In genomic region chr15:34701536-34701935, GRCh38 we compare ENCODE assay signal across 24 cellular contexts. TPM values are rescaled to one million over a fixed set of nuclear protein-coding genes. Genes with fewer than 3 reads are reported as not detected.
A peak's percentile ranks its signal among the peaks of the same experiment; 100 is the strongest.
DNase-seq lines count a peak whose midpoint lies in the region; ATAC-seq and TF ChIP-seq lines count a peak whose summit lies in the region.
"Had no signal": no experiment of that assay in that cellular context is flagged by ENCODE, and none has a peak within 500 bp of the region (broad histone marks: within the 10 kb centered on the region; RNA-seq: fewer than 3 reads in every experiment).

No MANE protein-coding gene starts in this region.

- H3K9me3 ChIP-seq in neural progenitor cell (ENCODE audit: low read depth) = no peaks in the 10 kb centered on the region
- no peaks in the 10 kb centered on the region for H3K9me3 ChIP-seq in gastroesophageal sphincter
- H3K9me3 ChIP-seq: Caco-2 had no signal

- H3K27ac Mint-ChIP-seq in neural progenitor cell = no peak overlapping the region
- H3K27ac Mint-ChIP-seq: CD14-positive monocyte had no signal

- H3K9ac ChIP-seq in neural progenitor cell = no peak overlapping the region

- H3K27me3 ChIP-seq in neural progenitor cell (no peaks in the 10 kb centered on the region), gastroesophageal sphincter (peaks cover 8% of the 10 kb centered on the region)

- H3K4me2 ChIP-seq in neural progenitor cell = no peak overlapping the region
- H3K4me2 ChIP-seq: PC-9 had no signal

- ATAC-seq in HG02884 (IDR thresholded peaks at IDR 0.05; ENCODE audit: unreplicated experiment) (no peak), gastroesophageal sphincter (no peak)
- ATAC-seq: HCT116, SK-N-SH treated with all-trans-retinoic acid at 6 μM for 48 hours had no signal

- no peaks in the 10 kb centered on the region for H3K4me1 ChIP-seq in neural progenitor cell
- H3K4me1 ChIP-seq in gastroesophageal sphincter = no peaks in the 10 kb centered on the region
- H3K4me1 ChIP-seq: Caco-2 had no signal

- no peaks in the 10 kb centered on the region for H3K79me2 ChIP-seq in neural progenitor cell (ENCODE audit: low read depth)

- H3K27ac ChIP-seq in neural progenitor cell (no peak overlapping the region), gastroesophageal sphincter (no peak overlapping the region)
- H3K27ac ChIP-seq: HL-60, PC-9 had no signal

- TF ChIP-seq POLR2A in gastroesophageal sphincter (IDR thresholded peaks at IDR 0.05) = no peak

- H3K4me3 Mint-ChIP-seq in neural progenitor cell = no peak overlapping the region
- H3K4me3 Mint-ChIP-seq: CD14-positive monocyte had no signal

- H3F3A ChIP-seq in neural progenitor cell (ENCODE audit: low read depth) = no peaks in the 10 kb centered on the region

- H3K36me3 ChIP-seq in neural progenitor cell (no peaks in the 10 kb centered on the region), gastroesophageal sphincter (no peaks in the 10 kb centered on the region)

- no peaks in the 10 kb centered on the region for H3K36me3 Mint-ChIP-seq in neural progenitor cell
- H3K36me3 Mint-ChIP-seq: CD14-positive monocyte had no signal

- peaks cover 4% of the 10 kb centered on the region for H3K4me1 Mint-ChIP-seq in neural progenitor cell
- H3K4me1 Mint-ChIP-seq: CD14-positive monocyte had no signal

- H4K20me1 ChIP-seq in neural progenitor cell (ENCODE audit: low read depth) = no peaks in the 10 kb centered on the region

- peaks cover 2% of the 10 kb centered on the region for H3K27me3 Mint-ChIP-seq in neural progenitor cell (ENCODE audit: insufficient read depth, low read depth)

- H3K4me3 ChIP-seq in epithelial cell of esophagus (ENCODE audit: low read length) (no peak overlapping the region), neural progenitor cell (no peak overlapping the region), gastroesophageal sphincter (no peak overlapping the region)
- H3K4me3 ChIP-seq: PC-9 had no signal

- TF ChIP-seq CTCF in epithelial cell of esophagus (IDR thresholded peaks at IDR 0.05; ENCODE audit: insufficient read depth, low read depth, low read length, missing control alignments) = no peak
- no peak for TF ChIP-seq CTCF in neural progenitor cell (IDR thresholded peaks at IDR 0.05)
- TF ChIP-seq CTCF in gastroesophageal sphincter (IDR thresholded peaks at IDR 0.05) = no peak

- peak overlapping the region; percentile 13 for H2AFZ ChIP-seq in neural progenitor cell (replicated peaks)
- H2AFZ ChIP-seq: PC-9 had no signal

- H3K9me3 Mint-ChIP-seq in neural progenitor cell = no peaks in the 10 kb centered on the region
- H3K9me3 Mint-ChIP-seq: CD14-positive monocyte had no signal

- DNase-seq in NCI-H1417 (lab: John Stamatoyannopoulos, UW) = peak in 2 of 3 experiments; percentile 25 to 48
- no peak for DNase-seq in NCI-H1417 treated with DMSO at 0.1 percent for 48 hours (lab: John Stamatoyannopoulos, UW)
- peak; percentile 14 for DNase-seq in OCI-M1 (lab: John Stamatoyannopoulos, UW)
- peak; percentile 3 for DNase-seq in epithelial cell of esophagus (ENCODE audit: low read depth)
- peak; percentile 41 for DNase-seq in neural progenitor cell (ENCODE audit: low spot score)
- DNase-seq in anterior cingulate cortex (lab: John Stamatoyannopoulos, UW) = no peak
- DNase-seq: Caco-2; DND-41; GF-D8; KG1; MM.1S; NCI-H1105 treated with DMSO at 0.1 percent for 48 hours; NCI-H2029; NCI-H2171 treated with DMSO at 0.1 percent for 48 hours; NK-92 treated with Interleukin-12 subunit alpha and Interleukin-12 subunit beta, amount 100 ng/mL, for 24 hours; PC-9 had no signal

- no peak for TF ChIP-seq EP300 in gastroesophageal sphincter (IDR thresholded peaks at IDR 0.05)

- 71% methylated on average over 1 of the region's 2 CpGs; no CpG with 5 or more reads in 1 of the 2 donors for WGBS in gastroesophageal sphincter (ENCODE audit: low coverage in 1 of 2), 2 donors

RNA-seq across cellular contexts. Expression of gene GJD2, which starts 53.3 kb away (rescaled TPM):
- total RNA-seq in neural progenitor cell (ENCODE audit: low replicate concordance) (not detected in 2 replicates), gastroesophageal sphincter (not detected)
- total RNA-seq: A172, Caco-2, NCI-H460, PC-9 had no signal

Comparison
In these comparisons a context has a peak if more than half of its experiments do, and no peak if none do; other contexts are left out.
1. DNase-seq: peak in NCI-H1417 (2 of 3), OCI-M1 (single experiment), epithelial cell of esophagus (single experiment) and neural progenitor cell (single experiment); none in NCI-H1417 treated with DMSO at 0.1 percent for 48 hours (single experiment) and anterior cingulate cortex (0 of 58).